ENCODE assay signal across 8 cellular contexts in the genomic region with DNA sequence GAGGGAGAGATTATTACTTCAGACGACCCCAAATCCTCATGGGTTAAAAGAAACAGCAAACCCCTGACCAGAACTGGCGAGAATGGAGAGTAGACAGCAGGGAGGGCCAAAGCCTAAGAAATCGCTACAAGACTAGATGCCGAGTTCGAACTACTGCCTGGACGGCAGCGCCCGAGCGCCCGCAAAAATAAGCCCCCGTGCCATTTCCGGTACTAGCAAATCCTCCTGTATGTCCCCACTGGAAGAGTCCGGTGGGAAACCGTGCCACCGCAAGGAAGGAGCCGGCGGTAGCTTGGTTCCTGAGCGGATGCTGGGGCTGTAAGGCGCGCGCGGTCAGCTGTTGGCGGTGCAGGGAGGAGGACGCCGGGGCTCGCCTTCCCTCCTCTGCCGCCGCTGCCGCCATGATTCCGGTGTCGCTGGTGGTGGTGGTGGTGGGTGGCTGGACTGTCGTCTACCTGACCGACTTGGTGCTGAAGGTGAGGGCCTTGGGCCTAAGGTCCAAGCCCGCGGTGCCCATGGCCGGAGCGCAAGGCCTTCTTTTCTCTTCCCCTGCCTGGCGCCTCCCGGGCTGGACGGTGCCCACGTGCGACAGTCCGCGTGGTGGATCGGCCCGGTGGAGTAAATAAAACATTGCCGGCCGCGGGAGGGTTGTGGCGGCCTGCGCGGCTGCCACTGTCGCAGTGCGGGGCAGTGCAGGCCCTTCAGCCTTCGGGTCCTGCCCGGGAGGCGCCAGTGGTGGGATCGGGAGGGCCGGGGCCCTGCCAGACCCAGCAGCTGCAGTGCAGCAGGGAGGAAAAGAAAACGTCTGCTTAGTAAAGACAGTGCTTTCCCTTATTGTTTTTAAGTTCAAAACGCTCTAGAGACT. TPM values are rescaled to one million over a fixed set of nuclear protein-coding genes. Genes with fewer than 3 reads are reported as not detected.
DNase-seq lines count a peak whose midpoint lies in the region; ATAC-seq and TF ChIP-seq lines count a peak whose summit lies in the region.

A gene (plus strand): TSS at position 284 of the 865 bp plus-strand sequence. CDS start 118 bp downstream, at position 402.

- TF ChIP-seq POLR2A in erythroblast (IDR thresholded peaks at IDR 0.05; ENCODE audit: low read length) = peak; percentile 75

- H3K27ac ChIP-seq in mucosa of rectum (ENCODE audit: low read depth in 2 of 2, low read length in 2 of 2) = peak within 1 kb of the TSS; percentile 64 to 68

- no peaks in the 10 kb centered on the region for H3K9me3 ChIP-seq in mucosa of rectum (ENCODE audit: control insufficient read depth in 2 of 2, low read length in 2 of 2)

- H3K27me3 ChIP-seq in mucosa of rectum (ENCODE audit: control insufficient read depth in 2 of 2, insufficient read depth in 2 of 2, low read length in 2 of 2) = no peaks in the 10 kb centered on the region

- H3K4me3 Mint-ChIP-seq in IgD-negative memory B cell = peak within 1 kb of the TSS; percentile 90 to 97 (median 92)

- H3K9me3 Mint-ChIP-seq in IgD-negative memory B cell = peaks cover 0 to 2% (median 1%) of the 10 kb centered on the region in 3 donors

- peak within 1 kb of the TSS; percentile 70 to 86 for H3K4me3 ChIP-seq in mucosa of rectum (ENCODE audit: low read length in 2 of 2)

- no peaks in the 10 kb centered on the region for H3K36me3 ChIP-seq in mucosa of rectum (ENCODE audit: control insufficient read depth in 2 of 2, insufficient read depth in 2 of 2, low read length in 2 of 2)

- H3K27ac Mint-ChIP-seq in IgD-negative memory B cell = peak within 1 kb of the TSS; percentile 72 to 90 (median 89)

- ATAC-seq in GM21529 (IDR thresholded peaks at IDR 0.05; ENCODE audit: unreplicated experiment) = peak; percentile 81

- peaks cover 6 to 16% (median 8%) of the 10 kb centered on the region in 3 donors for H3K4me1 Mint-ChIP-seq in IgD-negative memory B cell

- H3K27me3 Mint-ChIP-seq in IgD-negative memory B cell = peaks cover 1% of the 10 kb centered on the region

- DNase-seq in DMS153 (lab: John Stamatoyannopoulos, UW) (peak; percentile 66), OCI-M1 (lab: John Stamatoyannopoulos, UW) (peak; percentile 90), activated T-cell treated with anti-CD3 and anti-CD28 coated beads for 4 hours (peak; percentile 70), erythroblast (lab: John Stamatoyannopoulos, UW) (peak; percentile 90 to 92)
- DNase-seq in stimulated activated CD8-positive, alpha-beta memory T cell treated with anti-CD3 and anti-CD28 coated beads, Interleukin-4, amount 100 ng/mL, for 4 hours (ENCODE audit: low read depth in 2 of 2, low spot score in 1 of 2) = peak; percentile 56 to 64

- peak within 1 kb of the TSS; percentile 70 to 84 for H3K9ac ChIP-seq in mucosa of rectum (ENCODE audit: low read depth in 1 of 2, low read length in 2 of 2)

- no peaks in the 10 kb centered on the region for H3K36me3 Mint-ChIP-seq in IgD-negative memory B cell

- peaks cover 0 to 3% of the 10 kb centered on the region in 2 donors for H3K4me1 ChIP-seq in mucosa of rectum (ENCODE audit: control insufficient read depth in 2 of 2, insufficient read depth in 2 of 2, low read length in 2 of 2)

RNA-seq across cellular contexts. Expression of the gene that starts here (rescaled TPM):
- 3.5 TPM for polyA plus RNA-seq in IgD-negative memory B cell

Comparison
In these comparisons a context has a peak if more than half of its experiments do, and no peak if none do; other contexts are left out.
1. Peak in every context shown above with its lines: DNase-seq, ATAC-seq, H3K4me3 ChIP-seq and H3K27ac ChIP-seq.